In the genomic region with DNA sequence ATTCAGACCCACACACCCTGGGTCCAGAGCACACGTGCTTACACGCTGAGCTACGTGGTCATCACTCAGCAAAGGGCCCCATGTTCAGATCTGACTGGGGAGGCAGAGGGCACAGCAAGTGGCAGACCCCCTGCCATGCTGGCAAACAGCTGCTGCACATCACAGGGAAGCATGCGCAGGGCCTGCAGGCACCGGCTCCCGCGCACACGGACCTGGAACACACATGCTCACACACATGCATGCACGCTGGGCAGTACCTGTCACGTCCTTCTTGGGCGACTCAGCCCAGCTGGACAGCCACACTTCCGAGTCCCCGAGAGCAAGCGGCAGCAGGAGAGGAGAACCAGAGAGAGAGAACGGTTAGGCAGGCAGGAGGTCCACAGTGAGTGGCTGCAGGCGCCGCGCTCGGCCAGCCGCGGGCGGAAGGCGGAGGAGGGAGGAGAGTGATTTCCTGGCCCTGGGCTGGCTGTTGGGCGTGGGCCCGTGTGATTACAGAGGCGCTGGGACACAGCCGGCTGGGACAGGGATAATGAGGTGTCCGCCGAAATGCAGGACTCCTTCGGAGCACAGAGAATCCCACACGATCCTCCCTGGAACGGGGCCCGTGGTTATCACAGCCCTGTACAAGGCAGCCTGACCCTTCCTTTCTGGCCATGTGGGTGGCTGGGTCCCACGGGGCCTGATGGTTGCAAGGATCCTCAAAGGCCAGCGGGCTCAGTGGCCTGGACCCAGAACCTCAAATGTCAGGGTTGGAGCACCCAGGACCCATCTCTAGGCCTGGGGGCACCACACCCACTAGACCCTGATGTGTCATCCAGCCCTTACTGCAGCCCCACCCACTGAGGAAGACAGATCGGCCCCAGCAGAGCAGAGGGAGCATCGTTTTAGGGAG, we compare ENCODE assay signal across 9 cellular contexts.
DNase-seq lines count a peak whose midpoint lies in the region; ATAC-seq and TF ChIP-seq lines count a peak whose summit lies in the region.
"Had no signal": no experiment of that assay in that cellular context is flagged by ENCODE, and none has a peak within 500 bp of the region (broad histone marks: within the 10 kb centered on the region; RNA-seq: fewer than 3 reads in every experiment).

No MANE protein-coding gene starts in this region.

- DNase-seq in DND-41: no peak
- DNase-seq in RKO (ENCODE audit: low spot score): peak; percentile 70
- peak; percentile 64 for DNase-seq in fibroblast of mammary gland (ENCODE audit: low read depth)
- DNase-seq in effector CD4-positive, alpha-beta T cell: no peak
- DNase-seq in SW480 (ENCODE audit: low spot score): no peak
- no peak for DNase-seq in inferior parietal cortex (ENCODE audit: extremely low spot score)

- peaks cover 11% of the 10 kb centered on the region; the same call in 1 of the 2 replicates for H4K20me1 ChIP-seq in DND-41 (ENCODE audit: insufficient read depth, low read length)

- H3K9me3 ChIP-seq in DND-41 (ENCODE audit: insufficient read depth, low read length, severe bottlenecking) (no peaks in the 10 kb centered on the region), parathyroid adenoma (ENCODE audit: control insufficient read depth, low read length) (no peaks in the 10 kb centered on the region)

- no peak overlapping the region for H3K27ac ChIP-seq in DND-41 (ENCODE audit: low read length)
- no peak overlapping the region for H3K27ac ChIP-seq in parathyroid adenoma

- no peaks in the 10 kb centered on the region for H3K27me3 ChIP-seq in DND-41 (ENCODE audit: insufficient read depth, low read length, poor library complexity)
- peaks cover 4% of the 10 kb centered on the region for H3K27me3 ChIP-seq in parathyroid adenoma (ENCODE audit: control insufficient read depth, insufficient read depth, low read length)

- H3K36me3 ChIP-seq in DND-41 (ENCODE audit: insufficient read depth, low read length): no peaks in the 10 kb centered on the region; the same call in 1 of the 2 replicates
- H3K36me3 ChIP-seq in parathyroid adenoma (ENCODE audit: control insufficient read depth, insufficient read depth, low read length): no peaks in the 10 kb centered on the region

- H3K9ac ChIP-seq in DND-41 (ENCODE audit: low read depth, low read length): no peak overlapping the region
- H3K9ac ChIP-seq in parathyroid adenoma: no peak overlapping the region

- ATAC-seq in DND-41 (ENCODE audit: insufficient read depth, low read depth) (peak; percentile 12; the same call in 1 of the 3 replicates), GM18517 (IDR thresholded peaks at IDR 0.05; ENCODE audit: unreplicated experiment) (no peak)
- ATAC-seq: HCT116 had no signal

- H3K4me3 ChIP-seq in DND-41 (ENCODE audit: low read depth in 1 of 2, low read length in 2 of 2): no peak overlapping the region
- peak overlapping the region; percentile 35 for H3K4me3 ChIP-seq in fibroblast of mammary gland (ENCODE audit: control insufficient read depth, low read depth, low read length)
- no peak overlapping the region for H3K4me3 ChIP-seq in parathyroid adenoma (ENCODE audit: low read depth, low read length)

- H2AFZ ChIP-seq in DND-41 (ENCODE audit: low read depth, low read length) (no peak overlapping the region), parathyroid adenoma (peak overlapping the region; percentile 48)

- H3K4me2 ChIP-seq in DND-41 (ENCODE audit: insufficient read depth, low read length) (no peak overlapping the region), parathyroid adenoma (ENCODE audit: low read length) (peak overlapping the region; percentile 34)

- H3K79me2 ChIP-seq in DND-41 (ENCODE audit: insufficient read depth, low read length): no peaks in the 10 kb centered on the region
- H3K79me2 ChIP-seq in parathyroid adenoma: peaks cover 6% of the 10 kb centered on the region

- H3K4me1 ChIP-seq in DND-41 (ENCODE audit: insufficient read depth, low read length): no peaks in the 10 kb centered on the region
- peaks cover 17% of the 10 kb centered on the region for H3K4me1 ChIP-seq in parathyroid adenoma

- TF ChIP-seq CTCF in DND-41 (IDR thresholded peaks at IDR 0.05; ENCODE audit: borderline replicate concordance, extremely low read depth, low read length, poor library complexity, severe bottlenecking) (no peak), fibroblast of mammary gland (conservative IDR thresholded peaks at IDR 0.05; ENCODE audit: control insufficient read depth, insufficient read depth, low read depth, low read length) (no peak), parathyroid adenoma (IDR thresholded peaks at IDR 0.05) (no peak)

Comparison
In these comparisons a context has a peak if more than half of its experiments do, and no peak if none do; other contexts are left out.
1. DNase-seq: peak in RKO (single experiment) and fibroblast of mammary gland (single experiment); none in DND-41 (single experiment), effector CD4-positive, alpha-beta T cell (single experiment), SW480 (single experiment) and inferior parietal cortex (single experiment).